34 cellular contexts compared by ENCODE assay signal in the genomic region with DNA sequence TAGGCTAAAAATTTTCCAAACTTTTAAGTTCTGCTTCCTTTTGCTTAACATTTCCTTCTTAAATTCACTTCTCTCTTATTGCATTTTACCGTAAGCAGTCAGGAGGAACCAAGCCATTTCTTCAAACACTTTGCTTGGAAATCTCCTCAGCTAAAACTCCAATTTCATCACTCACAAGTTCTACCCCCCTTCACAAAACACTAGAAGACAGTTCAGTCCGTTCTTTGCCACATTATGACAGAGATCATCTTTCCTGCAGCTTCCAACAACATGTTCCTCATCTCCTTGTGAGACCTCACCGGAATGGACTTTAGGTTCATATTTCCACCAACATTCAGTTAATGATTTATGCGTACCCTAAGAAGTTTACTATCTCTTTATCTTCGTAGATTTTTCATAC.
"Had no signal": no experiment of that assay in that cellular context is flagged by ENCODE, and none has a peak within 500 bp of the region (broad histone marks: within the 10 kb centered on the region; RNA-seq: fewer than 3 reads in every experiment).

No MANE protein-coding gene starts in this region.

- H3K9me3 Mint-ChIP-seq: activated CD4-positive, alpha-beta memory T cell treated with anti-CD3 and anti-CD28 coated beads for 36 hours; activated CD4-positive, alpha-beta T cell treated with anti-CD3 and anti-CD28 coated beads, Interleukin-2, amount 10 ng/mL, durations not matched to agents 24 days and 14 days; activated naive CD4-positive, alpha-beta T cell treated with anti-CD3 and anti-CD28 coated beads for 36 hours; activated naive CD4-positive, alpha-beta T cell treated with anti-CD3 and anti-CD28 coated beads, Interleukin-2, amount 50 U/mL, for 24 hours; activated naive CD8-positive, alpha-beta T cell treated with anti-CD3 and anti-CD28 coated beads for 36 hours; activated naive CD8-positive, alpha-beta T cell treated with anti-CD3 and anti-CD28 coated beads, Interleukin-2, amount 50 U/mL, for 24 hours; activated T-helper 1 cell treated with anti-CD3 and anti-CD28 coated beads, Interleukin-12 subunit alpha, Interleukin-12 subunit beta, Interleukin-2, Interleukin-4 antibody, amounts not matched to agents 30 ng/mL and 10 ng/mL and 1 ng/mL, durations not matched to agents 14 hours and 24 hours and 36 hours; activated T-helper 2 cell treated with anti-CD3 and anti-CD28 coated beads, Interferon-gamma antibody, Interleukin-2, Interleukin-4, amounts not matched to agents 10 μg/mL and 5 μg/mL and 100 μg/mL, durations not matched to agents 14 hours and 24 hours and 36 hours; effector memory CD8-positive, alpha-beta T cell; T-helper 2 cell treated with Interferon-gamma antibody and Interleukin-4, amounts not matched to agents 5 μg/mL and 100 μg/mL, for 36 hours had no signal

- H3K4me3 ChIP-seq: adrenal gland, body of pancreas, coronary artery, esophagus squamous epithelium, gastroesophageal sphincter had no signal

- DNase-seq: activated CD4-positive, alpha-beta memory T cell treated with anti-CD3 and anti-CD28 coated beads for 36 hours; activated CD4-positive, alpha-beta T cell treated with anti-CD3 and anti-CD28 coated beads for 36 hours; activated CD4-positive, alpha-beta T cell treated with anti-CD3 and anti-CD28 coated beads, Interleukin-2, amount 10 ng/mL, durations not matched to agents 24 days and 14 days; activated CD4-positive, CD25-positive, alpha-beta regulatory T cell; activated CD4-positive, CD25-positive, alpha-beta regulatory T cell treated with anti-CD3 and anti-CD28 coated beads, Interleukin-2, amount 50 U/mL, for 72 hours; activated CD8-positive, alpha-beta memory T cell treated with anti-CD3 and anti-CD28 coated beads, Interleukin-2, amount 10 ng/mL, durations not matched to agents 7 days and 5 days; activated CD8-positive, alpha-beta memory T cell treated with anti-CD3 and anti-CD28 coated beads, Interleukin-2, amount 50 U/mL, for 4 hours; activated CD8-positive, alpha-beta T cell treated with anti-CD3 and anti-CD28 coated beads, Interleukin-2, amount 10 ng/mL, durations not matched to agents 7 days and 5 days; activated effector memory CD4-positive, alpha-beta T cell treated with anti-CD3 and anti-CD28 coated beads, Interleukin-2, amount 50 U/mL, for 16 hours; activated naive CD4-positive, alpha-beta T cell treated with anti-CD3 and anti-CD28 coated beads for 36 hours; activated naive CD8-positive, alpha-beta T cell treated with anti-CD3 and anti-CD28 coated beads for 36 hours; activated naive CD8-positive, alpha-beta T cell treated with anti-CD3 and anti-CD28 coated beads, Interleukin-2, amount 50 U/mL, for 24 hours; activated T-cell treated with anti-CD3 and anti-CD28 coated beads, Interleukin-2, amount 50 U/mL, for 1 hour; activated T-cell treated with anti-CD3 and anti-CD28 coated beads, Interleukin-2, amount 50 U/mL, for 48 hours; adrenal gland; amygdala; aorta; central memory CD4-positive, alpha-beta T cell; dermis blood vessel endothelial cell; effector CD4-positive, alpha-beta T cell; effector memory CD8-positive, alpha-beta T cell; erythroblast; esophagus squamous epithelium; foreskin melanocyte; T-helper 1 cell; T-helper 17 cell; T1000 had no signal

- H3K27ac ChIP-seq: body of pancreas, coronary artery, gastroesophageal sphincter had no signal

- ATAC-seq: activated CD4-positive, alpha-beta T cell treated with anti-CD3 and anti-CD28 coated beads for 36 hours; activated CD8-positive, alpha-beta memory T cell treated with anti-CD3 and anti-CD28 coated beads, Interleukin-2, amount 10 ng/mL, durations not matched to agents 7 days and 5 days; activated CD8-positive, alpha-beta T cell treated with anti-CD3 and anti-CD28 coated beads, Interleukin-2, amount 10 ng/mL, durations not matched to agents 7 days and 5 days; activated naive CD8-positive, alpha-beta T cell treated with anti-CD3 and anti-CD28 coated beads, Interleukin-2, amount 50 U/mL, for 24 hours; body of pancreas; effector memory CD8-positive, alpha-beta T cell; gastroesophageal sphincter; T-helper 17 cell had no signal

- H3K27me3 ChIP-seq: adrenal gland, body of pancreas, gastroesophageal sphincter had no signal

- H3K4me1 Mint-ChIP-seq: activated CD4-positive, alpha-beta T cell treated with anti-CD3 and anti-CD28 coated beads for 36 hours; activated CD4-positive, alpha-beta T cell treated with anti-CD3 and anti-CD28 coated beads, Interleukin-2, amount 10 ng/mL, durations not matched to agents 24 days and 14 days; activated CD8-positive, alpha-beta memory T cell treated with anti-CD3 and anti-CD28 coated beads, Interleukin-2, amount 10 ng/mL, durations not matched to agents 7 days and 5 days; activated naive CD4-positive, alpha-beta T cell treated with anti-CD3 and anti-CD28 coated beads, Interleukin-2, amount 50 U/mL, for 24 hours; T-helper 17 cell had no signal

- H3K36me3 Mint-ChIP-seq: activated CD4-positive, alpha-beta memory T cell treated with anti-CD3 and anti-CD28 coated beads for 36 hours; activated CD8-positive, alpha-beta memory T cell treated with anti-CD3 and anti-CD28 coated beads, Interleukin-2, amount 10 ng/mL, durations not matched to agents 7 days and 5 days; activated naive CD4-positive, alpha-beta T cell treated with anti-CD3 and anti-CD28 coated beads, Interleukin-2, amount 50 U/mL, for 24 hours; activated naive CD8-positive, alpha-beta T cell treated with anti-CD3 and anti-CD28 coated beads for 36 hours had no signal

- H3K9me3 ChIP-seq: adrenal gland, body of pancreas, esophagus squamous epithelium had no signal

- H3K36me3 ChIP-seq: adrenal gland, esophagus squamous epithelium, gastroesophageal sphincter had no signal

- H3K4me1 ChIP-seq: adrenal gland, body of pancreas, esophagus squamous epithelium, gastroesophageal sphincter had no signal

- H3K27ac Mint-ChIP-seq: activated CD4-positive, alpha-beta memory T cell treated with anti-CD3 and anti-CD28 coated beads for 36 hours; activated CD4-positive, alpha-beta T cell treated with anti-CD3 and anti-CD28 coated beads for 36 hours; activated CD4-positive, alpha-beta T cell treated with anti-CD3 and anti-CD28 coated beads, Interleukin-2, amount 10 ng/mL, durations not matched to agents 24 days and 14 days; activated CD8-positive, alpha-beta memory T cell treated with anti-CD3 and anti-CD28 coated beads, Interleukin-2, amount 10 ng/mL, durations not matched to agents 7 days and 5 days; activated CD8-positive, alpha-beta T cell treated with anti-CD3 and anti-CD28 coated beads, Interleukin-2, amount 10 ng/mL, durations not matched to agents 7 days and 5 days; activated naive CD4-positive, alpha-beta T cell treated with anti-CD3 and anti-CD28 coated beads for 36 hours; activated naive CD4-positive, alpha-beta T cell treated with anti-CD3 and anti-CD28 coated beads, Interleukin-2, amount 50 U/mL, for 24 hours; activated naive CD8-positive, alpha-beta T cell treated with anti-CD3 and anti-CD28 coated beads for 36 hours; activated naive CD8-positive, alpha-beta T cell treated with anti-CD3 and anti-CD28 coated beads, Interleukin-2, amount 50 U/mL, for 24 hours; activated T-helper 1 cell treated with anti-CD3 and anti-CD28 coated beads, Interleukin-12 subunit alpha, Interleukin-12 subunit beta, Interleukin-2, Interleukin-4 antibody, amounts not matched to agents 30 ng/mL and 10 ng/mL and 1 ng/mL, durations not matched to agents 14 hours and 24 hours and 36 hours; activated T-helper 2 cell treated with anti-CD3 and anti-CD28 coated beads, Interferon-gamma antibody, Interleukin-2, Interleukin-4, amounts not matched to agents 10 μg/mL and 5 μg/mL and 100 μg/mL, durations not matched to agents 14 hours and 24 hours and 36 hours; effector memory CD8-positive, alpha-beta T cell; T-helper 17 cell; T-helper 2 cell treated with Interferon-gamma antibody and Interleukin-4, amounts not matched to agents 5 μg/mL and 100 μg/mL, for 36 hours had no signal

- H3K4me3 Mint-ChIP-seq: activated CD4-positive, alpha-beta memory T cell treated with anti-CD3 and anti-CD28 coated beads for 36 hours; activated CD4-positive, alpha-beta T cell treated with anti-CD3 and anti-CD28 coated beads for 36 hours; activated CD4-positive, alpha-beta T cell treated with anti-CD3 and anti-CD28 coated beads, Interleukin-2, amount 10 ng/mL, durations not matched to agents 24 days and 14 days; activated CD8-positive, alpha-beta memory T cell treated with anti-CD3 and anti-CD28 coated beads, Interleukin-2, amount 10 ng/mL, durations not matched to agents 7 days and 5 days; activated CD8-positive, alpha-beta T cell treated with anti-CD3 and anti-CD28 coated beads, Interleukin-2, amount 10 ng/mL, durations not matched to agents 7 days and 5 days; activated naive CD4-positive, alpha-beta T cell treated with anti-CD3 and anti-CD28 coated beads for 36 hours; activated naive CD4-positive, alpha-beta T cell treated with anti-CD3 and anti-CD28 coated beads, Interleukin-2, amount 50 U/mL, for 24 hours; activated naive CD8-positive, alpha-beta T cell treated with anti-CD3 and anti-CD28 coated beads for 36 hours; activated naive CD8-positive, alpha-beta T cell treated with anti-CD3 and anti-CD28 coated beads, Interleukin-2, amount 50 U/mL, for 24 hours; activated T-helper 1 cell treated with anti-CD3 and anti-CD28 coated beads, Interleukin-12 subunit alpha, Interleukin-12 subunit beta, Interleukin-2, Interleukin-4 antibody, amounts not matched to agents 30 ng/mL and 10 ng/mL and 1 ng/mL, durations not matched to agents 14 hours and 24 hours and 36 hours; effector memory CD8-positive, alpha-beta T cell; T-helper 17 cell; T-helper 2 cell treated with Interferon-gamma antibody and Interleukin-4, amounts not matched to agents 5 μg/mL and 100 μg/mL, for 36 hours had no signal
